2 cellular contexts compared by ENCODE assay signal in genomic region chrY:22935977-22936746, GRCh38. TPM values are rescaled to one million over a fixed set of nuclear protein-coding genes. Genes with fewer than 3 reads are reported as not detected.
"Had no signal": no experiment of that assay in that cellular context is flagged by ENCODE, and none has a peak within 500 bp of the region (broad histone marks: within the 10 kb centered on the region; RNA-seq: fewer than 3 reads in every experiment).

No MANE protein-coding gene starts in this region.

RNA-seq across cellular contexts. Expression of gene BPY2, which starts 47.9 kb away (rescaled TPM):
- total RNA-seq: G401, GM12878 had no signal
- polyA plus RNA-seq: GM12878 had no signal
